In the genomic region with DNA sequence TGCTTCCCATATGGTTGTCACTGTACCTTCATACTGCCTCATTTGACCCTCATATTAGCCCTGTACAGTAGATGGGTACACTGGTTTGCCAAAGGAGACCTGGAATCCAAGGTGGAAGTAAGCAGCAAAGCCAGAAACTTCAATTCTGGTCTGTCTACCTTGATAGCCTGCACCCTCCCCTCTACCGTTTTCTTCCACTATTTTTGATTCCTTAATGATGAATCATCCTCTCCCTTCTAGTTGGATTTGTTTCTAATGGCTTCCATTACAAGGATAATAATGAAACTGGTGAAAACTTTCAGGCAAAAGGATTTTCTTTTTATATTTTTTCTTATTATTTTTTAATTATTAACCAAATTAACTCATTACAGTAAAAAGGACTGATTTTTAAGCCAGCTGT, we compare ENCODE assay signal across 28 cellular contexts. TPM values are rescaled to one million over a fixed set of nuclear protein-coding genes. Genes with fewer than 3 reads are reported as not detected.
DNase-seq lines count a peak whose midpoint lies in the region; ATAC-seq, FAIRE-seq and TF ChIP-seq lines count a peak whose summit lies in the region.
"Had no signal": no experiment of that assay in that cellular context is flagged by ENCODE, and none has a peak within 500 bp of the region (broad histone marks: within the 10 kb centered on the region; RNA-seq: fewer than 3 reads in every experiment).

No MANE protein-coding gene starts in this region.

- no peaks in the 10 kb centered on the region for H3K27me3 ChIP-seq in left lung
- H3K27me3 ChIP-seq: BLaER1 had no signal

- intact Hi-C loops in left lung (cut with DNase I): no loop called here

- TF ChIP-seq CTCF in astrocyte of the spinal cord (IDR thresholded peaks at IDR 0.05; ENCODE audit: low read depth, low read length) (no peak), left lung (IDR thresholded peaks at IDR 0.05) (no peak), GM10266 (IDR thresholded peaks at IDR 0.05; ENCODE audit: control insufficient read depth, insufficient read depth, low read depth, missing control alignments) (no peak)

- peak overlapping the region in 1 of 2 donors; percentile 18 for H3K27ac ChIP-seq in left lung
- H3K27ac ChIP-seq: BLaER1 had no signal

- peaks cover under 1 to 20% of the 10 kb centered on the region in 2 donors for H3K4me1 ChIP-seq in left lung

- H3K36me3 ChIP-seq in left lung: peaks cover 0 to 69% of the 10 kb centered on the region in 2 donors

- in situ Hi-C loops in astrocyte of the spinal cord (cut with HindIII; ENCODE audit: low sequenced_read_pairs): no loop called here

- no peak for TF ChIP-seq POLR2A in GM12891 (IDR thresholded peaks at IDR 0.05; ENCODE audit: low read depth, low read length)

- FAIRE-seq in HTR-8/SVneo (lab: Jason Lieb, UNC): no peak
- no peak for FAIRE-seq in GM12891 (lab: Jason Lieb, UNC)
- FAIRE-seq: A204.1, GM12878, H1, small intestine had no signal

- no peaks in the 10 kb centered on the region for H3K9me3 ChIP-seq in left lung

- H3K4me3 ChIP-seq in astrocyte of the spinal cord (ENCODE audit: low read depth, low read length) (no peak overlapping the region), left lung (no peak overlapping the region)
- H3K4me3 ChIP-seq: BLaER1, GM12878 had no signal

- peak; percentile 17 for ATAC-seq in left lung
- ATAC-seq: activated CD8-positive, alpha-beta T cell treated with anti-CD3 and anti-CD28 coated beads, Interleukin-2, amount 10 ng/mL, durations not matched to agents 7 days and 5 days; activated T-cell treated with anti-CD3 and anti-CD28 coated beads, Interleukin-2, amount 50 U/mL, for 4 hours; GM12878 had no signal

- DNase-seq in A172 (ENCODE audit: low spot score) (peak; percentile 63), HTR-8/SVneo (ENCODE audit: insufficient read length, low spot score) (peak; percentile 57), astrocyte of the spinal cord (ENCODE audit: low read depth, low spot score) (peak; percentile 23), left lung (no peak), GM12891 (ENCODE audit: insufficient read length, low spot score) (no peak), GM10266 (ENCODE audit: extremely low spot score) (no peak), activated T-cell treated with anti-CD3 and anti-CD28 coated beads for 4 hours (no peak), ureter (ENCODE audit: low spot score) (no peak)
- DNase-seq: activated B cell treated with CpG ODN at 0.5 μM for 24 hours; activated CD8-positive, alpha-beta T cell treated with anti-CD3 and anti-CD28 coated beads, Interleukin-2, amount 10 ng/mL, durations not matched to agents 7 days and 5 days; activated naive CD4-positive, alpha-beta T cell treated with anti-CD3 and anti-CD28 coated beads for 36 hours; activated T-cell treated with anti-CD3 and anti-CD28 coated beads, Interleukin-2, amount 50 U/mL, for 4 hours; effector memory CD4-positive, alpha-beta T cell; GF-D8; glutamatergic neuron; NCI-H1092 treated with DMSO at 0.1 percent for 48 hours; NCI-H2081 treated with DMSO at 0.1 percent for 48 hours; NCI-H510A; small intestine; stimulated activated CD4-positive, alpha-beta T cell treated with anti-CD3 and anti-CD28 coated beads, Interleukin-4, amount 100 ng/mL, for 1 hour had no signal

TF ChIP-seq in GM12891, 5 proteins besides CTCF, POLR2A, EP300 and RAD21:
- no peak for TF ChIP-seq POU2F2 (IDR thresholded peaks at IDR 0.05; ENCODE audit: low read depth, low read length)
- no peak for TF ChIP-seq TAF1 (IDR thresholded peaks at IDR 0.05; ENCODE audit: low read depth, low read length)
- TF ChIP-seq PAX5 (IDR thresholded peaks at IDR 0.05; ENCODE audit: insufficient read depth, low read length, severe bottlenecking): no peak
- no peak for TF ChIP-seq POLR2AphosphoS5 (IDR thresholded peaks at IDR 0.05; ENCODE audit: low read depth, low read length)
- no peak for TF ChIP-seq SPI1 (IDR thresholded peaks at IDR 0.05; ENCODE audit: low read depth, low read length)

RNA-seq across cellular contexts. Expression of gene TAC4, which starts 17.3 kb away (rescaled TPM):
- total RNA-seq in A172 (2014; rRNA removed; shearing (Covaris generic)): not detected in 2 replicates
- total RNA-seq in left lung (not detected), ureter (not detected)
- not detected for polyA plus RNA-seq in GM12891 (2012; ENCODE audit: low read depth, missing spikeins)
- total RNA-seq: activated B cell treated with CpG ODN at 0.5 μM for 24 hours; activated CD8-positive, alpha-beta T cell treated with anti-CD3 and anti-CD28 coated beads, Interleukin-2, amount 10 ng/mL, durations not matched to agents 7 days and 5 days; activated naive CD4-positive, alpha-beta T cell treated with anti-CD3 and anti-CD28 coated beads for 36 hours; activated T-cell treated with anti-CD3 and anti-CD28 coated beads, Interleukin-2, amount 50 U/mL, for 4 hours; GM12878; H1; HT1080; LHCN-M2; progenitor cell of endocrine pancreas had no signal
- polyA plus RNA-seq: GM12878, small intestine, urinary bladder had no signal

RNA-seq across cellular contexts. Expression of gene KAT7, which starts 42.1 kb away (rescaled TPM):
- 30.3 and 33.4 TPM in 2 replicates for total RNA-seq in A172 (2014; rRNA removed; shearing (Covaris generic))
- total RNA-seq in left lung (10 to 100 TPM; 51.3 to 55.4 TPM), ureter (98.2 TPM)
- 24.2 TPM for polyA plus RNA-seq in GM12891 (2012; ENCODE audit: low read depth, missing spikeins)

Comparison
In these comparisons a context has a peak if more than half of its experiments do, and no peak if none do; other contexts are left out.
1. DNase-seq: peak in A172 (single experiment), HTR-8/SVneo (single experiment) and astrocyte of the spinal cord (single experiment); none in left lung (0 of 2), GM12891 (single experiment), GM10266 (single experiment), activated T-cell treated with anti-CD3 and anti-CD28 coated beads for 4 hours (single experiment) and ureter (single experiment).